In genomic region chr5:75072066-75072465, GRCh38 we compare ENCODE assay signal across 25 cellular contexts. TPM values are rescaled to one million over a fixed set of nuclear protein-coding genes. Genes with fewer than 3 reads are reported as not detected.
A peak's percentile ranks its signal among the peaks of the same experiment; 100 is the strongest.
DNase-seq lines count a peak whose midpoint lies in the region; TF ChIP-seq lines count a peak whose summit lies in the region.
"Had no signal": no experiment of that assay in that cellular context is flagged by ENCODE, and none has a peak within 500 bp of the region (broad histone marks: within the 10 kb centered on the region; RNA-seq: fewer than 3 reads in every experiment).

No MANE protein-coding gene starts in this region.

- H4K91ac ChIP-seq in trophoblast cell (ENCODE audit: low read depth, low read length), result no peak overlapping the region

- H3K4me2 ChIP-seq in mammary epithelial cell (ENCODE audit: insufficient read depth, low read depth, low read length) (no peak overlapping the region), mesendoderm (ENCODE audit: low read length) (no peak overlapping the region), trophoblast cell (ENCODE audit: low read length) (no peak overlapping the region)
- H3K4me2 ChIP-seq: A549; BLaER1 treated with 17β-estradiol and CSF1 and Interleukin-3, amounts not matched to agents 10 nM and 100 nM had no signal

- H3K79me1 ChIP-seq in mesendoderm (ENCODE audit: low read length), result no peaks in the 10 kb centered on the region
- H3K79me1 ChIP-seq in trophoblast cell (ENCODE audit: low read length), result no peaks in the 10 kb centered on the region

- H4K8ac ChIP-seq in mesendoderm (ENCODE audit: low read depth, low read length) (no peak overlapping the region), trophoblast cell (ENCODE audit: low read depth, low read length) (no peak overlapping the region)

- H2BK120ac ChIP-seq in mesendoderm (ENCODE audit: low read depth, low read length) (no peak overlapping the region), trophoblast cell (ENCODE audit: insufficient read depth, low read length, poor library complexity) (no peak overlapping the region)

- no peak for TF ChIP-seq POLR2A in breast epithelium (IDR thresholded peaks at IDR 0.05)

- intact Hi-C loops in mammary epithelial cell (cut with micrococcal nuclease) (no loop called here), breast epithelium (cut with DNase I; ENCODE audit: low total_unique reads) (no loop called here)
- intact Hi-C loops in activated CD4-positive, alpha-beta T cell treated with anti-CD3 and anti-CD28 coated beads, Interleukin-2, amount 10 ng/mL, durations not matched to agents 24 days and 14 days (cut with micrococcal nuclease), result no loop called here

- dilution Hi-C loops in mammary epithelial cell (cut with HindIII; ENCODE audit: low sequenced_read_pairs), result no loop called here

- H2AK5ac ChIP-seq in mesendoderm (ENCODE audit: low read length) (no peak overlapping the region), trophoblast cell (ENCODE audit: low read length) (no peak overlapping the region)

- no peak overlapping the region for H3K9ac ChIP-seq in mammary epithelial cell (ENCODE audit: insufficient read depth, low read length)
- H3K9ac ChIP-seq in mesendoderm (ENCODE audit: low read length), result no peak overlapping the region
- no peak overlapping the region for H3K9ac ChIP-seq in trophoblast cell (ENCODE audit: low read length)
- H3K9ac ChIP-seq: BLaER1 treated with 17β-estradiol and CSF1 and Interleukin-3, amounts not matched to agents 10 nM and 100 nM; GM23248 had no signal

- H3K4me3 Mint-ChIP-seq in activated CD4-positive, alpha-beta T cell treated with anti-CD3 and anti-CD28 coated beads, Interleukin-2, amount 10 ng/mL, durations not matched to agents 24 days and 14 days, result no peak overlapping the region
- H3K4me3 Mint-ChIP-seq: CD14-positive monocyte; CD4-positive, alpha-beta T cell; CD8-positive, alpha-beta memory T cell had no signal

- TF ChIP-seq CTCF in mammary epithelial cell (conservative IDR thresholded peaks at IDR 0.05 in 1 of 2, IDR thresholded peaks at IDR 0.05 in 1 of 2; ENCODE audit: extremely low read depth in 1 of 2, insufficient read depth in 1 of 2, low read depth in 1 of 2, low read length in 2 of 2), result no peak
- TF ChIP-seq CTCF in breast epithelium (IDR thresholded peaks at IDR 0.05), result no peak
- no peak for TF ChIP-seq CTCF in RWPE1 (conservative IDR thresholded peaks at IDR 0.05; ENCODE audit: low read depth)

- no peak overlapping the region for H3K27ac ChIP-seq in mammary epithelial cell (ENCODE audit: insufficient read depth, low read depth, low read length)
- no peak overlapping the region for H3K27ac ChIP-seq in breast epithelium
- no peak overlapping the region for H3K27ac ChIP-seq in RWPE1
- H3K27ac ChIP-seq in mesendoderm (ENCODE audit: low read depth, low read length), result no peak overlapping the region
- H3K27ac ChIP-seq in trophoblast cell (ENCODE audit: low read depth, low read length), result no peak overlapping the region
- H3K27ac ChIP-seq: 22Rv1; A549; BLaER1 treated with 17β-estradiol and CSF1 and Interleukin-3, amounts not matched to agents 10 nM and 100 nM; GM23248 had no signal

- H3K9me3 Mint-ChIP-seq in activated CD4-positive, alpha-beta T cell treated with anti-CD3 and anti-CD28 coated beads, Interleukin-2, amount 10 ng/mL, durations not matched to agents 24 days and 14 days, result peaks cover 8% of the 10 kb centered on the region
- H3K9me3 Mint-ChIP-seq: CD4-positive, alpha-beta T cell had no signal

- no peak overlapping the region for H2BK12ac ChIP-seq in trophoblast cell (ENCODE audit: low read length)

- H3K36me3 ChIP-seq in mammary epithelial cell (ENCODE audit: insufficient read depth, low read length), result no peaks in the 10 kb centered on the region
- H3K36me3 ChIP-seq in breast epithelium, result no peaks in the 10 kb centered on the region
- no peaks in the 10 kb centered on the region for H3K36me3 ChIP-seq in mesendoderm (ENCODE audit: control insufficient read depth, insufficient read depth, low read length)
- H3K36me3 ChIP-seq in trophoblast cell (ENCODE audit: control insufficient read depth in 1 of 2, insufficient read depth in 2 of 2, low read length in 2 of 2), result no peaks in the 10 kb centered on the region
- H3K36me3 ChIP-seq: BE2C; BLaER1 treated with 17β-estradiol and CSF1 and Interleukin-3, amounts not matched to agents 10 nM and 100 nM had no signal

- DNase-seq in mammary epithelial cell (peak; percentile 35), breast epithelium (ENCODE audit: low spot score in 2 of 2) (no peak), RWPE1 (ENCODE audit: low spot score) (peak; percentile 36), mesendoderm (no peak), trophoblast cell (no peak), NOMO-1 (lab: John Stamatoyannopoulos, UW; ENCODE audit: unreplicated experiment in 2 of 2) (no peak), OCI-M1 (lab: John Stamatoyannopoulos, UW) (no peak)
- DNase-seq in activated CD4-positive, alpha-beta T cell treated with anti-CD3 and anti-CD28 coated beads, Interleukin-2, amount 10 ng/mL, durations not matched to agents 24 days and 14 days, result no peak
- DNase-seq: ACHN; AML-193; BE2C; CD4-positive, alpha-beta T cell; CD8-positive, alpha-beta memory T cell; DMS 273 treated with DMSO at 0.1 percent for 48 hours; DMS79; EL; GDM1; GM23248; H7; HCEC 1CT had no signal

- no peaks in the 10 kb centered on the region for H3K27me3 Mint-ChIP-seq in activated CD4-positive, alpha-beta T cell treated with anti-CD3 and anti-CD28 coated beads, Interleukin-2, amount 10 ng/mL, durations not matched to agents 24 days and 14 days
- H3K27me3 Mint-ChIP-seq: CD4-positive, alpha-beta T cell had no signal

- H2BK15ac ChIP-seq in mesendoderm (replicated peaks; ENCODE audit: low read depth), result peak overlapping the region; percentile 36

- H3K27ac Mint-ChIP-seq in activated CD4-positive, alpha-beta T cell treated with anti-CD3 and anti-CD28 coated beads, Interleukin-2, amount 10 ng/mL, durations not matched to agents 24 days and 14 days, result no peak overlapping the region
- H3K27ac Mint-ChIP-seq: CD14-positive monocyte; CD4-positive, alpha-beta T cell; CD8-positive, alpha-beta memory T cell had no signal

- no peaks in the 10 kb centered on the region for H4K20me1 ChIP-seq in mammary epithelial cell (ENCODE audit: insufficient read depth, low read length)
- H4K20me1 ChIP-seq: BLaER1 treated with 17β-estradiol and CSF1 and Interleukin-3, amounts not matched to agents 10 nM and 100 nM had no signal

- H3K23ac ChIP-seq in mesendoderm (ENCODE audit: low read length) (no peak overlapping the region), trophoblast cell (ENCODE audit: low read length) (no peak overlapping the region)

- H3K4me3 ChIP-seq in mammary epithelial cell (replicated peaks in 1 of 3; ENCODE audit: insufficient read depth in 1 of 3, low read depth in 2 of 3, low read length in 3 of 3) (no peak overlapping the region), breast epithelium (no peak overlapping the region), mesendoderm (ENCODE audit: low read length) (no peak overlapping the region), trophoblast cell (ENCODE audit: low read depth, low read length) (no peak overlapping the region)
- H3K4me3 ChIP-seq: A549; BLaER1 treated with 17β-estradiol and CSF1 and Interleukin-3, amounts not matched to agents 10 nM and 100 nM; GM12878; GM23248 had no signal

- H3K4me1 ChIP-seq in mammary epithelial cell (ENCODE audit: insufficient read depth, low read length), result peaks cover 4% of the 10 kb centered on the region
- no peaks in the 10 kb centered on the region for H3K4me1 ChIP-seq in breast epithelium
- no peaks in the 10 kb centered on the region for H3K4me1 ChIP-seq in mesendoderm (ENCODE audit: control insufficient read depth, low read depth, low read length)
- H3K4me1 ChIP-seq in trophoblast cell (ENCODE audit: control insufficient read depth in 1 of 2, insufficient read depth in 2 of 2, low read length in 2 of 2), result no peaks in the 10 kb centered on the region
- H3K4me1 ChIP-seq: A549, BE2C had no signal

- BruUV-seq in mammary epithelial cell (replicated peaks; lab: Mats Ljungman, UMichigan), result no TSS peak

- H3K36me3 Mint-ChIP-seq in activated CD4-positive, alpha-beta T cell treated with anti-CD3 and anti-CD28 coated beads, Interleukin-2, amount 10 ng/mL, durations not matched to agents 24 days and 14 days (ENCODE audit: low read depth), result no peaks in the 10 kb centered on the region
- H3K36me3 Mint-ChIP-seq: CD14-positive monocyte had no signal

- no peak overlapping the region for H3K14ac ChIP-seq in trophoblast cell (ENCODE audit: low read length)

- H3K9me3 ChIP-seq in mammary epithelial cell (replicated peaks; ENCODE audit: insufficient read depth, low read length) (no peaks in the 10 kb centered on the region), breast epithelium (no peaks in the 10 kb centered on the region), trophoblast cell (ENCODE audit: insufficient read depth, low read depth, low read length) (no peaks in the 10 kb centered on the region)
- H3K9me3 ChIP-seq: A549, BE2C had no signal

- in situ Hi-C loops in mammary epithelial cell (cut with MboI; ENCODE audit: low sequenced_read_pairs in 2 of 2), result no loop called here

- H3K4me1 Mint-ChIP-seq in activated CD4-positive, alpha-beta T cell treated with anti-CD3 and anti-CD28 coated beads, Interleukin-2, amount 10 ng/mL, durations not matched to agents 24 days and 14 days, result peaks cover 2% of the 10 kb centered on the region
- H3K4me1 Mint-ChIP-seq: CD14-positive monocyte; CD8-positive, alpha-beta memory T cell had no signal

- no peak overlapping the region for H3K4ac ChIP-seq in mesendoderm (ENCODE audit: low read depth, low read length)
- H3K4ac ChIP-seq in trophoblast cell (ENCODE audit: low read depth, low read length), result no peak overlapping the region

- POLR2A ChIA-PET in RWPE1 (lab: Yijun Ruan, JAX; ENCODE audit: low non-redundant PET), result no interaction called here

- H2AFZ ChIP-seq in mammary epithelial cell (ENCODE audit: low read depth, low read length) (no peak overlapping the region), trophoblast cell (ENCODE audit: insufficient read depth, low read length, poor library complexity) (no peak overlapping the region)
- H2AFZ ChIP-seq: GM23248 had no signal

- no peak overlapping the region for H3K56ac ChIP-seq in mesendoderm (ENCODE audit: low read length)

- CTCF ChIA-PET in mammary epithelial cell (lab: Charles Lee; ENCODE audit: low non-redundant PET) (interaction anchor here (0.7 kb wide), 1 partner anchor 95 kb away, joined by 8 read pairs; no protein-coding TSS in a partner anchor), RWPE1 (lab: Yijun Ruan, JAX) (no interaction called here)

- no peak overlapping the region for H4K12ac ChIP-seq in trophoblast cell (ENCODE audit: low read depth, low read length)

- no peaks in the 10 kb centered on the region for H3K79me2 ChIP-seq in mammary epithelial cell (ENCODE audit: insufficient read depth, low read length)
- no peaks in the 10 kb centered on the region for H3K79me2 ChIP-seq in mesendoderm (ENCODE audit: control insufficient read depth, insufficient read depth, low read length)
- H3K79me2 ChIP-seq in trophoblast cell (ENCODE audit: control insufficient read depth, insufficient read depth, low read length, poor library complexity), result no peaks in the 10 kb centered on the region

- H3K27me3 ChIP-seq in mammary epithelial cell (ENCODE audit: insufficient read depth, low read length), result no peaks in the 10 kb centered on the region
- H3K27me3 ChIP-seq in breast epithelium, result no peaks in the 10 kb centered on the region
- H3K27me3 ChIP-seq in mesendoderm (ENCODE audit: insufficient read depth, low read length, poor library complexity), result no peaks in the 10 kb centered on the region
- no peaks in the 10 kb centered on the region for H3K27me3 ChIP-seq in trophoblast cell (ENCODE audit: insufficient read depth, low read length)
- H3K27me3 ChIP-seq: BLaER1 treated with 17β-estradiol and CSF1 and Interleukin-3, amounts not matched to agents 10 nM and 100 nM had no signal

- no peak overlapping the region for H4K5ac ChIP-seq in mesendoderm (ENCODE audit: low read length)

- H2BK5ac ChIP-seq in mesendoderm (ENCODE audit: low read length) (no peak overlapping the region), trophoblast cell (ENCODE audit: low read depth, low read length, poor library complexity) (no peak overlapping the region)

- H3K18ac ChIP-seq in mesendoderm (ENCODE audit: low read length) (no peak overlapping the region), trophoblast cell (ENCODE audit: low read length) (no peak overlapping the region)

RNA-seq across cellular contexts. Expression of gene GCNT4, which starts 19.7 kb away (rescaled TPM):
- total RNA-seq in mammary epithelial cell (1 to 10 TPM; 3.6 to 9.7 TPM), breast epithelium (1 to 10 TPM; 1.3 to 2.3 (median 2.3) TPM)
- polyA plus RNA-seq in mammary epithelial cell, result 1.4 TPM
- 2.1 TPM for polyA minus RNA-seq in mammary epithelial cell
- 13.6 TPM for polyA plus RNA-seq in mesendoderm (2013, experiment 1 of 2)
- polyA plus RNA-seq in mesendoderm (2013, experiment 2 of 2), result 13.4 TPM
- polyA plus RNA-seq in trophoblast cell (2013), result 6.8 and 7.2 TPM in 2 replicates
- total RNA-seq in activated CD4-positive, alpha-beta T cell treated with anti-CD3 and anti-CD28 coated beads, Interleukin-2, amount 10 ng/mL, durations not matched to agents 24 days and 14 days, result 0.52 and 0.70 TPM in 2 replicates
- polyA plus RNA-seq: CD14-positive monocyte had no signal

Comparison
In these comparisons a context has a peak if more than half of its experiments do, and no peak if none do; other contexts are left out.
1. DNase-seq: peak in mammary epithelial cell (single experiment) and RWPE1 (single experiment); none in breast epithelium (0 of 2), mesendoderm (single experiment), trophoblast cell (0 of 2), activated CD4-positive, alpha-beta T cell treated with anti-CD3 and anti-CD28 coated beads, Interleukin-2, amount 10 ng/mL, durations not matched to agents 24 days and 14 days (single experiment), NOMO-1 (0 of 2) and OCI-M1 (single experiment).